17 cellular contexts compared by ENCODE assay signal in genomic region chr18:51098513-51098912, GRCh38.
DNase-seq lines count a peak whose midpoint lies in the region; ATAC-seq, FAIRE-seq and TF ChIP-seq lines count a peak whose summit lies in the region.
"Had no signal": no experiment of that assay in that cellular context is flagged by ENCODE, and none has a peak within 500 bp of the region (broad histone marks: within the 10 kb centered on the region; RNA-seq: fewer than 3 reads in every experiment).

No MANE protein-coding gene starts in this region.

- WGBS in mammary epithelial cell (ENCODE audit: low coverage, missing lambda C conversion rate): 67% methylated on average over 1 of the region's 1 CpG
- 71% methylated on average over 1 of the region's 1 CpG for WGBS in GM12878 (ENCODE audit: insufficient coverage, insufficient replicate concordance, low lambda C conversion rate, missing lambda C conversion rate)

- H2AFZ ChIP-seq in mammary epithelial cell (ENCODE audit: low read depth, low read length) (no peak overlapping the region), GM12878 (ENCODE audit: control insufficient read depth, low read depth, low read length) (no peak overlapping the region), endothelial cell of umbilical vein (ENCODE audit: low read depth, low read length) (no peak overlapping the region)
- H2AFZ ChIP-seq: GM23248 had no signal

- no peaks in the 10 kb centered on the region for H3K27me3 Mint-ChIP-seq in MCF 10A (ENCODE audit: insufficient read depth, unreplicated experiment)
- H3K27me3 Mint-ChIP-seq: CD4-positive, alpha-beta memory T cell had no signal

- no peaks in the 10 kb centered on the region for H3K79me2 ChIP-seq in mammary epithelial cell (ENCODE audit: insufficient read depth, low read length)
- no peaks in the 10 kb centered on the region for H3K79me2 ChIP-seq in GM12878 (ENCODE audit: control insufficient read depth, insufficient read depth, low read length)
- no peaks in the 10 kb centered on the region for H3K79me2 ChIP-seq in endothelial cell of umbilical vein (ENCODE audit: control insufficient read depth, insufficient read depth, low read length)

- H3K27ac Mint-ChIP-seq in MCF 10A (ENCODE audit: low read depth, unreplicated experiment): no peak overlapping the region
- H3K27ac Mint-ChIP-seq: CD14-positive monocyte had no signal

- no peak for TF ChIP-seq RAD21 in GM12878 (IDR thresholded peaks at IDR 0.05; ENCODE audit: insufficient read depth, low read depth, low read length)

- no peak overlapping the region for H3K4me2 ChIP-seq in mammary epithelial cell (ENCODE audit: insufficient read depth, low read depth, low read length)
- H3K4me2 ChIP-seq in GM12878 (ENCODE audit: control insufficient read depth, insufficient read depth): no peak overlapping the region
- no peak overlapping the region for H3K4me2 ChIP-seq in endothelial cell of umbilical vein (ENCODE audit: insufficient read depth, low read length)
- H3K4me2 ChIP-seq: BLaER1 had no signal

- DNase-seq in mammary epithelial cell: peak; percentile 13
- no peak for DNase-seq in MCF 10A (ENCODE audit: unreplicated experiment)
- DNase-seq in GM12878 (ENCODE audit: low read depth, low spot score): no peak
- no peak for DNase-seq in endothelial cell of umbilical vein (ENCODE audit: low read depth, low spot score)
- no peak for DNase-seq in activated T-cell treated with anti-CD3 and anti-CD28 coated beads for 4 hours
- no peak for DNase-seq in effector CD8-positive, alpha-beta T cell (lab: John Stamatoyannopoulos, UW)
- DNase-seq: CD4-positive, alpha-beta memory T cell; DMS79 treated with DMSO at 0.1 percent for 48 hours; GF-D8; GM23248; HCEC 1CT had no signal

- TF ChIP-seq EP300 in GM12878 (IDR thresholded peaks at IDR 0.05; ENCODE audit: borderline replicate concordance in 1 of 2, control insufficient read depth in 1 of 2, low read depth in 2 of 2, low read length in 2 of 2): no peak

- H3K9ac ChIP-seq in mammary epithelial cell (ENCODE audit: insufficient read depth, low read length) (no peak overlapping the region), GM12878 (ENCODE audit: control insufficient read depth, insufficient read depth, low read length) (no peak overlapping the region), endothelial cell of umbilical vein (replicated peaks; ENCODE audit: extremely low read depth, insufficient read depth, low read length) (no peak overlapping the region)
- H3K9ac ChIP-seq: BLaER1, GM23248 had no signal

- H3K4me3 ChIP-seq in mammary epithelial cell (replicated peaks in 1 of 3; ENCODE audit: insufficient read depth in 1 of 3, low read depth in 2 of 3, low read length in 3 of 3): no peak overlapping the region
- H3K4me3 ChIP-seq in GM12878: no peak overlapping the region
- no peak overlapping the region for H3K4me3 ChIP-seq in endothelial cell of umbilical vein (replicated peaks in 1 of 3; ENCODE audit: insufficient read depth in 1 of 3, low read depth in 1 of 3, low read length in 3 of 3)
- H3K4me3 ChIP-seq: BLaER1, GM23248 had no signal

- RAD21 ChIA-PET in GM12878 (lab: Charles Lee; ENCODE audit: unreplicated experiment): interaction anchor here (1.0 to 2.6 kb wide), 2 partner anchors 9 to 13 kb away, joined by 3 to 9 read pairs; no protein-coding TSS in a partner anchor

- BruUV-seq in mammary epithelial cell (replicated peaks; lab: Mats Ljungman, UMichigan) (no TSS peak), MCF 10A (replicated peaks; lab: Mats Ljungman, UMichigan) (no TSS peak), GM12878 (replicated peaks; lab: Mats Ljungman, UMichigan) (no TSS peak), endothelial cell of umbilical vein (replicated peaks; lab: Mats Ljungman, UMichigan) (no TSS peak)

- FAIRE-seq in GM12878 (lab: Jason Lieb, UNC): no peak
- peak; percentile 46 for FAIRE-seq in endothelial cell of umbilical vein (lab: Jason Lieb, UNC)
- FAIRE-seq: H54, HTR-8/SVneo had no signal

- no peaks in the 10 kb centered on the region for H3K27me3 ChIP-seq in mammary epithelial cell (ENCODE audit: insufficient read depth, low read length)
- H3K27me3 ChIP-seq in GM12878 (replicated peaks in 1 of 2; ENCODE audit: control insufficient read depth in 2 of 2, insufficient read depth in 2 of 2, low read length in 1 of 2): no peaks in the 10 kb centered on the region
- no peaks in the 10 kb centered on the region for H3K27me3 ChIP-seq in endothelial cell of umbilical vein (ENCODE audit: control insufficient read depth in 2 of 2, insufficient read depth in 2 of 2, low read length in 2 of 2)
- H3K27me3 ChIP-seq: BLaER1 had no signal

- intact Hi-C loops in mammary epithelial cell (cut with micrococcal nuclease): no loop called here
- intact Hi-C loops in MCF 10A (cut with micrococcal nuclease): no loop called here
- intact Hi-C loops in GM12878 (cut with micrococcal nuclease; ENCODE audit: unreplicated experiment): no loop called here
- intact Hi-C loops in endothelial cell of umbilical vein (cut with micrococcal nuclease): no loop called here

- H3K27ac ChIP-seq in mammary epithelial cell (ENCODE audit: insufficient read depth, low read depth, low read length) (no peak overlapping the region), GM12878 (ENCODE audit: control insufficient read depth, insufficient read depth) (no peak overlapping the region), endothelial cell of umbilical vein (ENCODE audit: insufficient read depth, low read depth, low read length) (no peak overlapping the region)
- H3K27ac ChIP-seq: 22Rv1, BLaER1, GM23248 had no signal

- no peaks in the 10 kb centered on the region for H3K4me1 Mint-ChIP-seq in MCF 10A (ENCODE audit: insufficient read depth, unreplicated experiment)
- H3K4me1 Mint-ChIP-seq: CD14-positive monocyte; CD4-positive, alpha-beta memory T cell had no signal

- TF ChIP-seq POLR2A in GM12878 (IDR thresholded peaks at IDR 0.05; ENCODE audit: low read depth, low read length) (no peak), endothelial cell of umbilical vein (IDR thresholded peaks at IDR 0.05; ENCODE audit: low read depth, low read length) (no peak)

- SMC1A ChIA-PET in GM12878 (lab: Charles Lee; ENCODE audit: uncharacterized antibody, unreplicated experiment): interaction anchor here (0.5 to 2.6 kb wide), 9 partner anchors 12 to 278 kb away, joined by 3 to 13 read pairs (median 3); no protein-coding TSS in a partner anchor

- H3K9me3 ChIP-seq in mammary epithelial cell (replicated peaks; ENCODE audit: insufficient read depth, low read length) (no peaks in the 10 kb centered on the region), GM12878 (replicated peaks; ENCODE audit: control insufficient read depth, insufficient read depth, low read length) (no peaks in the 10 kb centered on the region), endothelial cell of umbilical vein (replicated peaks; ENCODE audit: control insufficient read depth, insufficient read depth, low read length) (no peaks in the 10 kb centered on the region)

- no peaks in the 10 kb centered on the region for H3K9me1 ChIP-seq in endothelial cell of umbilical vein (replicated peaks; ENCODE audit: control insufficient read depth, extremely low read depth, insufficient read depth, low read length)

- H3K36me3 ChIP-seq in mammary epithelial cell (ENCODE audit: insufficient read depth, low read length) (no peaks in the 10 kb centered on the region), GM12878 (ENCODE audit: control insufficient read depth in 2 of 2, insufficient read depth in 2 of 2, low read length in 1 of 2) (no peaks in the 10 kb centered on the region), endothelial cell of umbilical vein (ENCODE audit: control insufficient read depth in 2 of 2, extremely low read depth in 1 of 2, insufficient read depth in 2 of 2, low read length in 2 of 2) (no peaks in the 10 kb centered on the region)
- H3K36me3 ChIP-seq: BLaER1 had no signal

- ATAC-seq in GM12878 (no peak), HG02840 (IDR thresholded peaks at IDR 0.05; ENCODE audit: low FRiP score, unreplicated experiment) (no peak)

- H3K4me3 Mint-ChIP-seq in MCF 10A (ENCODE audit: unreplicated experiment): no peak overlapping the region
- H3K4me3 Mint-ChIP-seq: CD14-positive monocyte; CD4-positive, alpha-beta memory T cell had no signal

- dilution Hi-C loops in mammary epithelial cell (cut with HindIII; ENCODE audit: low sequenced_read_pairs): no loop called here
- dilution Hi-C loops in endothelial cell of umbilical vein (cut with MboI; ENCODE audit: extremely low pct_ligation_motif_present, low sequenced_read_pairs): no loop called here

- POLR2A ChIA-PET in MCF 10A (lab: Yijun Ruan, JAX) (interaction anchor here (1.8 kb wide), 1 partner anchor 9 kb away, joined by 5 read pairs; no protein-coding TSS in a partner anchor), GM12878 (lab: Charles Lee) (interaction anchor here (0.6 to 1.8 kb wide), 4 partner anchors 9 to 1666 kb away, joined by 3 to 5 read pairs (median 4); partner anchors contain the start of gene MEX3C), endothelial cell of umbilical vein (lab: Charles Lee) (no interaction called here)

- H3K4me1 ChIP-seq in mammary epithelial cell (ENCODE audit: insufficient read depth, low read length) (no peaks in the 10 kb centered on the region), GM12878 (ENCODE audit: control insufficient read depth, insufficient read depth, low read length) (peaks cover 7% of the 10 kb centered on the region), endothelial cell of umbilical vein (ENCODE audit: control insufficient read depth, extremely low read depth, insufficient read depth, low read length) (no peaks in the 10 kb centered on the region)

- no peaks in the 10 kb centered on the region for H4K20me1 ChIP-seq in mammary epithelial cell (ENCODE audit: insufficient read depth, low read length)
- H4K20me1 ChIP-seq in GM12878 (ENCODE audit: control insufficient read depth, insufficient read depth): no peaks in the 10 kb centered on the region
- no peaks in the 10 kb centered on the region for H4K20me1 ChIP-seq in endothelial cell of umbilical vein (replicated peaks; ENCODE audit: control insufficient read depth, extremely low read depth, insufficient read depth, low read length)
- H4K20me1 ChIP-seq: BLaER1 had no signal

- H3K36me3 Mint-ChIP-seq in MCF 10A (ENCODE audit: insufficient read depth, unreplicated experiment): no peaks in the 10 kb centered on the region
- H3K36me3 Mint-ChIP-seq: CD14-positive monocyte; CD4-positive, alpha-beta memory T cell had no signal

- in situ Hi-C loops in mammary epithelial cell (cut with MboI; ENCODE audit: low sequenced_read_pairs in 2 of 2): no loop called here
- in situ Hi-C loops in GM12878 (cut with MboI): no loop called here

- no peaks in the 10 kb centered on the region for H3K9me3 Mint-ChIP-seq in MCF 10A (ENCODE audit: unreplicated experiment)

- TF ChIP-seq CTCF in mammary epithelial cell (conservative IDR thresholded peaks at IDR 0.05 in 1 of 2, IDR thresholded peaks at IDR 0.05 in 1 of 2; ENCODE audit: extremely low read depth in 1 of 2, insufficient read depth in 1 of 2, low read depth in 1 of 2, low read length in 2 of 2) (no peak), MCF 10A (IDR thresholded peaks at IDR 0.05; ENCODE audit: unreplicated experiment) (no peak), GM12878 (IDR thresholded peaks at IDR 0.05 in 2 of 3, conservative IDR thresholded peaks at IDR 0.05 in 1 of 3; ENCODE audit: control insufficient read depth in 2 of 3, extremely low read depth in 1 of 3, insufficient read depth in 1 of 3, low read depth in 3 of 3, low read length in 3 of 3) (no peak), endothelial cell of umbilical vein (IDR thresholded peaks at IDR 0.05; ENCODE audit: extremely low read depth in 1 of 2, insufficient read depth in 1 of 2, low read depth in 1 of 2, low read length in 2 of 2) (no peak)

- CTCF ChIA-PET in mammary epithelial cell (lab: Charles Lee; ENCODE audit: low non-redundant PET) (no interaction called here), MCF 10A (lab: Yijun Ruan, JAX) (interaction anchor here (0.9 to 1.2 kb wide), 3 partner anchors 9 to 17 kb away, joined by 4 to 6 read pairs (median 5); no protein-coding TSS in a partner anchor), GM12878 (lab: Yijun Ruan, JAX) (interaction anchor here (0.9 to 2.7 kb wide), 5 partner anchors 9 to 52 kb away, joined by 3 to 13 read pairs (median 8); no protein-coding TSS in a partner anchor), endothelial cell of umbilical vein (lab: Charles Lee) (interaction anchor here (1.0 to 1.4 kb wide), 2 partner anchors 10 to 12 kb away, joined by 3 to 4 read pairs; no protein-coding TSS in a partner anchor)
